In genomic region chr9:77523891-77524290, GRCh38 we compare ENCODE assay signal across 19 cellular contexts.
DNase-seq lines count a peak whose midpoint lies in the region; ATAC-seq, FAIRE-seq and TF ChIP-seq lines count a peak whose summit lies in the region.
"Had no signal": no experiment of that assay in that cellular context is flagged by ENCODE, and none has a peak within 500 bp of the region (broad histone marks: within the 10 kb centered on the region; RNA-seq: fewer than 3 reads in every experiment).

No MANE protein-coding gene starts in this region.

- no peaks in the 10 kb centered on the region for H3K27me3 ChIP-seq in adrenal gland

- no peaks in the 10 kb centered on the region for H3K36me3 ChIP-seq in mucosa of descending colon (ENCODE audit: low read depth)
- no peaks in the 10 kb centered on the region for H3K36me3 ChIP-seq in adrenal gland (replicated peaks in 1 of 2)

- intact Hi-C loops in mucosa of descending colon (cut with DNase I, micrococcal nuclease) (no loop called here), adrenal gland (cut with DNase I) (no loop called here)

- ATAC-seq in mucosa of descending colon: peak; percentile 94
- no peak for ATAC-seq in HG03139 (IDR thresholded peaks at IDR 0.05; ENCODE audit: unreplicated experiment)

- FAIRE-seq in endometrium (lab: Jason Lieb, UNC): peak; percentile 91
- FAIRE-seq: H54 had no signal

- H3K9me3 ChIP-seq in mucosa of descending colon (no peaks in the 10 kb centered on the region), adrenal gland (replicated peaks in 1 of 3) (no peaks in the 10 kb centered on the region)

- no peak overlapping the region for H3K4me3 ChIP-seq in AG09309 (ENCODE audit: control insufficient read depth, low read depth, low read length)
- no peak overlapping the region for H3K4me3 ChIP-seq in mucosa of descending colon
- H3K4me3 ChIP-seq in adrenal gland: no peak overlapping the region

- peak; percentile 32 for DNase-seq in AG09309 (ENCODE audit: low read depth)
- peak; percentile 62 for DNase-seq in LoVo (ENCODE audit: low spot score)
- peak in 1 of 3 donors; percentile 36 for DNase-seq in mucosa of descending colon
- DNase-seq in amniotic stem cell (lab: John Stamatoyannopoulos, UW): no peak
- DNase-seq in CD1c-positive myeloid dendritic cell (ENCODE audit: extremely low spot score): no peak
- no peak for DNase-seq in adrenal gland
- DNase-seq: AML-193; Calu3; CD4-positive, alpha-beta T cell; DMS79 treated with DMSO at 0.1 percent for 48 hours; GDM1; IMR-90; NCI-H1436; NCI-H2029 treated with DMSO at 0.1 percent for 48 hours; NCI-H2227 treated with DMSO at 0.1 percent for 48 hours; NCI-H69 had no signal

- H3K4me1 ChIP-seq in mucosa of descending colon (ENCODE audit: low read depth) (peaks cover 7% of the 10 kb centered on the region), adrenal gland (replicated peaks in 1 of 2) (peaks cover 0 to 4% of the 10 kb centered on the region in 2 donors)

- no peak for TF ChIP-seq CTCF in AG09309 (IDR thresholded peaks at IDR 0.05; ENCODE audit: control insufficient read depth, insufficient read depth, low read depth, low read length, missing control alignments)
- no peak for TF ChIP-seq CTCF in mucosa of descending colon (IDR thresholded peaks at IDR 0.05)
- TF ChIP-seq CTCF in adrenal gland (IDR thresholded peaks at IDR 0.05): no peak

- 62 to 85% (median 73%) methylated on average over 2 of the region's 2 CpGs for WGBS in adrenal gland, 4 donors

- TF ChIP-seq POLR2A in adrenal gland (IDR thresholded peaks at IDR 0.05): no peak

- H3K27ac ChIP-seq in adrenal gland: no peak overlapping the region

Comparison
In these comparisons a context has a peak if more than half of its experiments do, and no peak if none do; other contexts are left out.
1. DNase-seq: peak in AG09309 (single experiment) and LoVo (single experiment); none in amniotic stem cell (single experiment), CD1c-positive myeloid dendritic cell (single experiment) and adrenal gland (0 of 7).